In genomic region chr9:127991757-127992274, GRCh38 we compare ENCODE assay signal across 1 cellular context.
TF ChIP-seq lines count a peak whose summit lies in the region.

No MANE protein-coding gene starts in this region.

TF ChIP-seq in A549, 52 proteins besides CTCF, POLR2A, EP300 and RAD21 (continued from another document):
- TF ChIP-seq ATOH8 (CRISPR knock-in tag; IDR thresholded peaks at IDR 0.05; ENCODE audit: low read depth): no peak
- no peak for TF ChIP-seq ZC3H11A (IDR thresholded peaks at IDR 0.05)
- no peak for TF ChIP-seq SREBF2 (IDR thresholded peaks at IDR 0.05)
- TF ChIP-seq ELK1 (IDR thresholded peaks at IDR 0.05; ENCODE audit: low read depth, low read length): no peak
- no peak for TF ChIP-seq JUN (IDR thresholded peaks at IDR 0.05)
- no peak for TF ChIP-seq BHLHE40 (IDR thresholded peaks at IDR 0.05; ENCODE audit: low read depth, low read length)
- TF ChIP-seq CBX8 (IDR thresholded peaks at IDR 0.05): no peak
- TF ChIP-seq RARB (CRISPR knock-in tag; IDR thresholded peaks at IDR 0.05): no peak
- no peak for TF ChIP-seq HDAC2 (IDR thresholded peaks at IDR 0.05)
- TF ChIP-seq ZFP36 (IDR thresholded peaks at IDR 0.05; ENCODE audit: borderline replicate concordance, partially characterized antibody): no peak
- no peak for TF ChIP-seq JUNB (IDR thresholded peaks at IDR 0.05)
- no peak for TF ChIP-seq KDM1A (IDR thresholded peaks at IDR 0.05; ENCODE audit: low read depth)
- TF ChIP-seq RNF2 (IDR thresholded peaks at IDR 0.05; ENCODE audit: borderline replicate concordance, low read depth): no peak
